1 cellular context compared by ENCODE assay signal in the genomic region with DNA sequence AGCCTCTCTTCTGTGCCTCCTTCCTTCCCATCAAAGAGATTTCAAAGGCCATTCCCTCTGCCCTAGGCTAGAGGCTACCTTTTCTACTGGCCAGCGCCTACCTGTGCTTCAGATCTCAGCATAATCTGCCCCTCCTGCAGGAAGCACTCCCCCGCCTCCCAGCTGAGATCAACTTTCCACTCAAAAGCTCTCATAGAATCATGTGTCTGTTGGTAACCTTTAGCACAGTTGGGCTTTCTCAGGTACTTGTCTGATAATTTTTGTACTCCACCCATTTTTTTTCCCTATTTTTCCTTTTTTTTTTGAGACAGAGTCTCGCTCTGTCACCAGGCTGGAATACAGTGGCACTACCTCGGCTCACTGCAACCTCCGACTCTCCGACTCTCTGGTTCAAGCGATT.
TF ChIP-seq lines count a peak whose summit lies in the region.

No MANE protein-coding gene starts in this region.

TF ChIP-seq in HCT116, 20 proteins besides CTCF, POLR2A, EP300 and RAD21 (continued from another document):
- TF ChIP-seq, protein P1, sequence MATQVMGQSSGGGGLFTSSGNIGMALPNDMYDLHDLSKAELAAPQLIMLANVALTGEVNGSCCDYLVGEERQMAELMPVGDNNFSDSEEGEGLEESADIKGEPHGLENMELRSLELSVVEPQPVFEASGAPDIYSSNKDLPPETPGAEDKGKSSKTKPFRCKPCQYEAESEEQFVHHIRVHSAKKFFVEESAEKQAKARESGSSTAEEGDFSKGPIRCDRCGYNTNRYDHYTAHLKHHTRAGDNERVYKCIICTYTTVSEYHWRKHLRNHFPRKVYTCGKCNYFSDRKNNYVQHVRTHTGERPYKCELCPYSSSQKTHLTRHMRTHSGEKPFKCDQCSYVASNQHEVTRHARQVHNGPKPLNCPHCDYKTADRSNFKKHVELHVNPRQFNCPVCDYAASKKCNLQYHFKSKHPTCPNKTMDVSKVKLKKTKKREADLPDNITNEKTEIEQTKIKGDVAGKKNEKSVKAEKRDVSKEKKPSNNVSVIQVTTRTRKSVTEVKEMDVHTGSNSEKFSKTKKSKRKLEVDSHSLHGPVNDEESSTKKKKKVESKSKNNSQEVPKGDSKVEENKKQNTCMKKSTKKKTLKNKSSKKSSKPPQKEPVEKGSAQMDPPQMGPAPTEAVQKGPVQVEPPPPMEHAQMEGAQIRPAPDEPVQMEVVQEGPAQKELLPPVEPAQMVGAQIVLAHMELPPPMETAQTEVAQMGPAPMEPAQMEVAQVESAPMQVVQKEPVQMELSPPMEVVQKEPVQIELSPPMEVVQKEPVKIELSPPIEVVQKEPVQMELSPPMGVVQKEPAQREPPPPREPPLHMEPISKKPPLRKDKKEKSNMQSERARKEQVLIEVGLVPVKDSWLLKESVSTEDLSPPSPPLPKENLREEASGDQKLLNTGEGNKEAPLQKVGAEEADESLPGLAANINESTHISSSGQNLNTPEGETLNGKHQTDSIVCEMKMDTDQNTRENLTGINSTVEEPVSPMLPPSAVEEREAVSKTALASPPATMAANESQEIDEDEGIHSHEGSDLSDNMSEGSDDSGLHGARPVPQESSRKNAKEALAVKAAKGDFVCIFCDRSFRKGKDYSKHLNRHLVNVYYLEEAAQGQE (IDR thresholded peaks at IDR 0.05; ENCODE audit: low read depth) = no peak
TF ChIP-seq in HCT116: peak in this region for 0.
